ENCODE assay signal across 24 cellular contexts in genomic region chr2:5145053-5145452, GRCh38.
"Had no signal": no experiment of that assay in that cellular context is flagged by ENCODE, and none has a peak within 500 bp of the region (broad histone marks: within the 10 kb centered on the region; RNA-seq: fewer than 3 reads in every experiment).

No MANE protein-coding gene starts in this region.

- H3K4me3 ChIP-seq: neural progenitor cell, ovary, psoas muscle, right lobe of liver, sigmoid colon, stomach, thoracic aorta, thyroid gland, tibial nerve, upper lobe of left lung, vagina had no signal

- H3K9me3 ChIP-seq: ovary, right lobe of liver, thoracic aorta, thyroid gland, vagina had no signal

- DNase-seq: natural killer cell; occipital lobe; ovary; posterior cingulate gyrus; psoas muscle; right cardiac atrium; right lobe of liver; sigmoid colon; small intestine; stimulated activated CD4-positive, alpha-beta T cell treated with anti-CD3 and anti-CD28 coated beads, Interleukin-15, amount 100 ng/mL, for 24 hours; stimulated activated CD4-positive, alpha-beta T cell treated with anti-CD3 and anti-CD28 coated beads, Interleukin-2, amount 100 ng/mL, for 24 hours; stimulated activated CD4-positive, alpha-beta T cell treated with anti-CD3 and anti-CD28 coated beads, Interleukin-2, amount 100 ng/mL, for 48 hours; stimulated activated CD4-positive, alpha-beta T cell treated with anti-CD3 and anti-CD28 coated beads, Interleukin-4, amount 100 ng/mL, for 24 hours; stimulated activated naive B cell treated with anti-CD40 and anti-IgM and Interleukin-4, amounts not matched to agents 10 μg/mL and 1 μg/mL and 100 μg/mL, for 72 hours; stimulated activated naive CD4-positive, alpha-beta T cell treated with Interleukin-2 at 50 U/mL for 16 hours; stomach; thyroid gland; upper lobe of left lung had no signal

- H3K36me3 ChIP-seq: neural progenitor cell, ovary, right lobe of liver, sigmoid colon, stomach, thoracic aorta, thyroid gland, tibial nerve, upper lobe of left lung, vagina had no signal

- ATAC-seq: natural killer cell; psoas muscle; right cardiac atrium; right lobe of liver; stimulated activated effector memory CD8-positive, alpha-beta T cell treated with anti-CD3 and anti-CD28 coated beads, Interleukin-12 subunit alpha, Interleukin-12 subunit beta, amount 100 ng/mL, for 72 hours; stimulated activated naive B cell treated with anti-CD40 and anti-IgM and Interleukin-4, amounts not matched to agents 10 μg/mL and 1 μg/mL and 100 μg/mL, for 72 hours had no signal

- H3K27ac ChIP-seq: neural progenitor cell, ovary, parathyroid adenoma, psoas muscle, right lobe of liver, stomach, thoracic aorta, thyroid gland, tibial nerve, upper lobe of left lung, vagina had no signal

- H3K4me1 ChIP-seq: neural progenitor cell, parathyroid adenoma, psoas muscle, right lobe of liver, stomach, thyroid gland, tibial nerve, upper lobe of left lung, vagina had no signal

- H3K27me3 ChIP-seq: neural progenitor cell, ovary, right lobe of liver, sigmoid colon, stomach, thyroid gland, tibial nerve, upper lobe of left lung, vagina had no signal
